31 cellular contexts compared by ENCODE assay signal in the genomic region with DNA sequence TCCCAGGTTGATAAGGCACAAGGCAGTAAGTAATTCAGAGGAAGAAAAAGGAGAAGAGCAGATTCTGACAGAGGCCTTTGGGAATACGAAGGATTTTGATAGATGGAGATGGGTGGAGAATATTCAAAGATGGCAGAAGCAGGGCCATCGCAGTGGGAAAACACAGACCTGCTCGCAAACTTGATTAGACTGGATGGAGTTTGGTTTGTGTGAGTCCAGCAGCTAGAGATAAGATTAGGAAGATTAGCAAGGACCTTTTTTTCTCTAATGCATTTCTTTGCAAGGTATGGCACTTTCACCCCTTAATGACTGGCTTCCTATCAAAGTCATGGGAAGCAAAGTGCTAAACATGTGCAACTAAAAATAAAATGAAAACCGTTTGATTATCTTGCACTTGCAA.
"Had no signal": no experiment of that assay in that cellular context is flagged by ENCODE, and none has a peak within 500 bp of the region (broad histone marks: within the 10 kb centered on the region; RNA-seq: fewer than 3 reads in every experiment).

No MANE protein-coding gene starts in this region.

- H3K27me3 ChIP-seq: adrenal gland, body of pancreas, colonic mucosa had no signal

- DNase-seq: activated CD4-positive, alpha-beta T cell treated with anti-CD3 and anti-CD28 coated beads for 1 hour; activated CD4-positive, alpha-beta T cell treated with anti-CD3 and anti-CD28 coated beads for 4 hours; activated CD4-positive, alpha-beta T cell treated with anti-CD3 and anti-CD28 coated beads, Interleukin-2, amount 10 ng/mL, durations not matched to agents 7 days and 5 days; activated CD4-positive, alpha-beta T cell treated with anti-CD3 and anti-CD28 coated beads, Interleukin-2, amount 50 U/mL, for 48 hours; activated CD8-positive, alpha-beta memory T cell treated with anti-CD3 and anti-CD28 coated beads, Interleukin-2, amount 10 ng/mL, durations not matched to agents 7 days and 5 days; activated CD8-positive, alpha-beta memory T cell treated with anti-CD3 and anti-CD28 coated beads, Interleukin-2, amount 50 U/mL, for 4 hours; activated CD8-positive, alpha-beta T cell treated with anti-CD3 and anti-CD28 coated beads for 36 hours; activated effector memory CD4-positive, alpha-beta T cell treated with anti-CD3 and anti-CD28 coated beads, Interleukin-2, amount 50 U/mL, for 16 hours; activated naive CD4-positive, alpha-beta T cell treated with anti-CD3 and anti-CD28 coated beads for 36 hours; activated naive CD8-positive, alpha-beta T cell treated with anti-CD3 and anti-CD28 coated beads for 36 hours; activated naive CD8-positive, alpha-beta T cell treated with anti-CD3 and anti-CD28 coated beads, Interleukin-2, amount 50 U/mL, for 24 hours; activated T-cell treated with anti-CD3 and anti-CD28 coated beads, Interleukin-2, amount 50 U/mL, for 1 hour; activated T-cell treated with anti-CD3 and anti-CD28 coated beads, Interleukin-2, amount 50 U/mL, for 48 hours; adrenal gland; amygdala; aorta; body of pancreas; central memory CD4-positive, alpha-beta T cell; cerebellar nuclear complex; colonic mucosa; effector CD8-positive, alpha-beta T cell; foreskin fibroblast; head of caudate nucleus; hippocampal formation; T-helper 17 cell had no signal

- ATAC-seq: activated CD8-positive, alpha-beta memory T cell treated with anti-CD3 and anti-CD28 coated beads, Interleukin-2, amount 10 ng/mL, durations not matched to agents 7 days and 5 days; activated CD8-positive, alpha-beta T cell treated with anti-CD3 and anti-CD28 coated beads for 36 hours; activated naive CD8-positive, alpha-beta T cell treated with anti-CD3 and anti-CD28 coated beads, Interleukin-2, amount 50 U/mL, for 24 hours; body of pancreas; T-helper 17 cell; WTC11 had no signal

- H3K4me3 Mint-ChIP-seq: activated CD4-positive, alpha-beta T cell treated with anti-CD3 and anti-CD28 coated beads, Interleukin-2, amount 10 ng/mL, durations not matched to agents 7 days and 5 days; activated CD8-positive, alpha-beta memory T cell treated with anti-CD3 and anti-CD28 coated beads, Interleukin-2, amount 10 ng/mL, durations not matched to agents 7 days and 5 days; activated CD8-positive, alpha-beta T cell treated with anti-CD3 and anti-CD28 coated beads for 36 hours; activated naive CD4-positive, alpha-beta T cell treated with anti-CD3 and anti-CD28 coated beads for 36 hours; activated naive CD4-positive, alpha-beta T cell treated with anti-CD3 and anti-CD28 coated beads, Interleukin-2, amount 50 U/mL, for 24 hours; activated naive CD8-positive, alpha-beta T cell treated with anti-CD3 and anti-CD28 coated beads for 36 hours; activated naive CD8-positive, alpha-beta T cell treated with anti-CD3 and anti-CD28 coated beads, Interleukin-2, amount 50 U/mL, for 24 hours; activated T-helper 1 cell treated with anti-CD3 and anti-CD28 coated beads, Interleukin-12 subunit alpha, Interleukin-12 subunit beta, Interleukin-2, Interleukin-4 antibody, amounts not matched to agents 30 ng/mL and 10 ng/mL and 1 ng/mL, durations not matched to agents 14 hours and 24 hours and 36 hours; T-helper 17 cell; T-helper 2 cell treated with Interferon-gamma antibody and Interleukin-4, amounts not matched to agents 5 μg/mL and 100 μg/mL, for 36 hours; WTC11 had no signal

- H3K4me1 ChIP-seq: adrenal gland, colonic mucosa had no signal

- H3K4me3 ChIP-seq: adrenal gland, body of pancreas, colonic mucosa had no signal

- H3K9me3 Mint-ChIP-seq: activated CD4-positive, alpha-beta T cell treated with anti-CD3 and anti-CD28 coated beads, Interleukin-2, amount 10 ng/mL, durations not matched to agents 7 days and 5 days; activated CD8-positive, alpha-beta T cell treated with anti-CD3 and anti-CD28 coated beads for 36 hours; activated naive CD4-positive, alpha-beta T cell treated with anti-CD3 and anti-CD28 coated beads for 36 hours; activated naive CD4-positive, alpha-beta T cell treated with anti-CD3 and anti-CD28 coated beads, Interleukin-2, amount 50 U/mL, for 24 hours; activated naive CD8-positive, alpha-beta T cell treated with anti-CD3 and anti-CD28 coated beads for 36 hours; activated naive CD8-positive, alpha-beta T cell treated with anti-CD3 and anti-CD28 coated beads, Interleukin-2, amount 50 U/mL, for 24 hours; activated T-helper 1 cell treated with anti-CD3 and anti-CD28 coated beads, Interleukin-12 subunit alpha, Interleukin-12 subunit beta, Interleukin-2, Interleukin-4 antibody, amounts not matched to agents 30 ng/mL and 10 ng/mL and 1 ng/mL, durations not matched to agents 14 hours and 24 hours and 36 hours; activated T-helper 2 cell treated with anti-CD3 and anti-CD28 coated beads, Interferon-gamma antibody, Interleukin-2, Interleukin-4, amounts not matched to agents 10 μg/mL and 5 μg/mL and 100 μg/mL, durations not matched to agents 14 hours and 24 hours and 36 hours; T-helper 2 cell treated with Interferon-gamma antibody and Interleukin-4, amounts not matched to agents 5 μg/mL and 100 μg/mL, for 36 hours had no signal

- H3K27ac Mint-ChIP-seq: activated CD4-positive, alpha-beta T cell treated with anti-CD3 and anti-CD28 coated beads, Interleukin-2, amount 10 ng/mL, durations not matched to agents 7 days and 5 days; activated CD8-positive, alpha-beta memory T cell treated with anti-CD3 and anti-CD28 coated beads, Interleukin-2, amount 10 ng/mL, durations not matched to agents 7 days and 5 days; activated CD8-positive, alpha-beta T cell treated with anti-CD3 and anti-CD28 coated beads for 36 hours; activated naive CD4-positive, alpha-beta T cell treated with anti-CD3 and anti-CD28 coated beads for 36 hours; activated naive CD4-positive, alpha-beta T cell treated with anti-CD3 and anti-CD28 coated beads, Interleukin-2, amount 50 U/mL, for 24 hours; activated naive CD8-positive, alpha-beta T cell treated with anti-CD3 and anti-CD28 coated beads for 36 hours; activated naive CD8-positive, alpha-beta T cell treated with anti-CD3 and anti-CD28 coated beads, Interleukin-2, amount 50 U/mL, for 24 hours; activated T-helper 1 cell treated with anti-CD3 and anti-CD28 coated beads, Interleukin-12 subunit alpha, Interleukin-12 subunit beta, Interleukin-2, Interleukin-4 antibody, amounts not matched to agents 30 ng/mL and 10 ng/mL and 1 ng/mL, durations not matched to agents 14 hours and 24 hours and 36 hours; activated T-helper 2 cell treated with anti-CD3 and anti-CD28 coated beads, Interferon-gamma antibody, Interleukin-2, Interleukin-4, amounts not matched to agents 10 μg/mL and 5 μg/mL and 100 μg/mL, durations not matched to agents 14 hours and 24 hours and 36 hours; T-helper 17 cell; T-helper 2 cell treated with Interferon-gamma antibody and Interleukin-4, amounts not matched to agents 5 μg/mL and 100 μg/mL, for 36 hours; WTC11 had no signal

- H3K27ac ChIP-seq: adrenal gland, body of pancreas, colonic mucosa, epithelial cell of prostate had no signal

- H3K36me3 ChIP-seq: adrenal gland, colonic mucosa had no signal

- H3K9me3 ChIP-seq: adrenal gland, body of pancreas, colonic mucosa had no signal

- H3K27me3 Mint-ChIP-seq: activated CD4-positive, alpha-beta T cell treated with anti-CD3 and anti-CD28 coated beads, Interleukin-2, amount 10 ng/mL, durations not matched to agents 7 days and 5 days; activated CD8-positive, alpha-beta memory T cell treated with anti-CD3 and anti-CD28 coated beads, Interleukin-2, amount 10 ng/mL, durations not matched to agents 7 days and 5 days; activated CD8-positive, alpha-beta T cell treated with anti-CD3 and anti-CD28 coated beads for 36 hours; activated naive CD4-positive, alpha-beta T cell treated with anti-CD3 and anti-CD28 coated beads, Interleukin-2, amount 50 U/mL, for 24 hours; activated naive CD8-positive, alpha-beta T cell treated with anti-CD3 and anti-CD28 coated beads for 36 hours; activated naive CD8-positive, alpha-beta T cell treated with anti-CD3 and anti-CD28 coated beads, Interleukin-2, amount 50 U/mL, for 24 hours; T-helper 17 cell had no signal

- H3K36me3 Mint-ChIP-seq: activated CD8-positive, alpha-beta memory T cell treated with anti-CD3 and anti-CD28 coated beads, Interleukin-2, amount 10 ng/mL, durations not matched to agents 7 days and 5 days; WTC11 had no signal
